ENCODE assay signal across 3 cellular contexts in the genomic region with DNA sequence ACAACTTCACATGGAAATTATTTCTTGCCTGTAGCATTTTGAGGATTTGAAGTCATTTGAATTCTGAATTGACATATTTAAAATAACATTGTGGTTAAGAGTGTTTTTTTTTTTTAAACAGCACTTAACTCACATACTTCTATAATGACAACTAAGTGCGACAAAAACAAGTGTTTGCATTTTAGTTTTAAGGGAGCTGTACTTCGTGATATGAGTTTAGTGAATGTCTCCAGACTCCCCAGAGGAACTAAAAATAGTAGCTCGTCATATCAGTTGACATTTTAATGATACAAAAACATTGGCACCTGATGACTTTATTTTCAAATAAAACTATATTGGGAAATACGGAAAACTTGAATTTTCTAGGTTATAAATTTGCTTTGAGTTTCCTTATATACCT.
"Had no signal": no experiment of that assay in that cellular context is flagged by ENCODE, and none has a peak within 500 bp of the region (broad histone marks: within the 10 kb centered on the region; RNA-seq: fewer than 3 reads in every experiment).

No MANE protein-coding gene starts in this region.

- DNase-seq: GDM1, GF-D8 had no signal

- ATAC-seq: GM12878 had no signal

- H3K4me3 ChIP-seq: GM12878 had no signal
